15 cellular contexts compared by ENCODE assay signal in genomic region chr20:44084439-44084838, GRCh38.
DNase-seq lines count a peak whose midpoint lies in the region; ATAC-seq, FAIRE-seq and TF ChIP-seq lines count a peak whose summit lies in the region.
"Had no signal": no experiment of that assay in that cellular context is flagged by ENCODE, and none has a peak within 500 bp of the region (broad histone marks: within the 10 kb centered on the region; RNA-seq: fewer than 3 reads in every experiment).

No MANE protein-coding gene starts in this region.

- peaks cover 10% of the 10 kb centered on the region for H3K4me1 Mint-ChIP-seq in stimulated activated naive CD8-positive, alpha-beta T cell treated with anti-CD3 and anti-CD28 coated beads, Interleukin-15, Interleukin-2, amounts not matched to agents 100 ng/mL and 50 ng/mL, for 24 hours (ENCODE audit: low read depth)
- peaks cover 16% of the 10 kb centered on the region for H3K4me1 Mint-ChIP-seq in stimulated activated naive CD8-positive, alpha-beta T cell treated with anti-CD3 and anti-CD28 coated beads, Interleukin-15, amount 100 ng/mL, for 72 hours

- H3K27me3 Mint-ChIP-seq in stimulated activated naive CD8-positive, alpha-beta T cell treated with anti-CD3 and anti-CD28 coated beads, Interleukin-15, Interleukin-2, amounts not matched to agents 100 ng/mL and 50 ng/mL, for 24 hours: peaks cover 9% of the 10 kb centered on the region
- H3K27me3 Mint-ChIP-seq in stimulated activated naive CD8-positive, alpha-beta T cell treated with anti-CD3 and anti-CD28 coated beads, Interleukin-15, amount 100 ng/mL, for 72 hours: no peaks in the 10 kb centered on the region

- no peak for TF ChIP-seq CTCF in VCaP (conservative IDR thresholded peaks at IDR 0.05)

- H3K36me3 Mint-ChIP-seq in stimulated activated naive CD8-positive, alpha-beta T cell treated with anti-CD3 and anti-CD28 coated beads, Interleukin-15, Interleukin-2, amounts not matched to agents 100 ng/mL and 50 ng/mL, for 24 hours (ENCODE audit: low read depth): no peaks in the 10 kb centered on the region
- H3K36me3 Mint-ChIP-seq: CD4-positive, alpha-beta memory T cell had no signal

- no peak overlapping the region for H3K4me3 Mint-ChIP-seq in stimulated activated naive CD8-positive, alpha-beta T cell treated with anti-CD3 and anti-CD28 coated beads, Interleukin-15, Interleukin-2, amounts not matched to agents 100 ng/mL and 50 ng/mL, for 24 hours
- no peak overlapping the region for H3K4me3 Mint-ChIP-seq in stimulated activated naive CD8-positive, alpha-beta T cell treated with anti-CD3 and anti-CD28 coated beads, Interleukin-15, amount 100 ng/mL, for 72 hours
- H3K4me3 Mint-ChIP-seq: CD4-positive, alpha-beta memory T cell had no signal

- peak; percentile 35 for FAIRE-seq in urothelium cell line (lab: Jason Lieb, UNC)
- FAIRE-seq: GM12892, H54 had no signal

- DNase-seq in stimulated activated naive CD8-positive, alpha-beta T cell treated with anti-CD3 and anti-CD28 coated beads, Interleukin-15, amount 100 ng/mL, for 72 hours: no peak
- no peak for DNase-seq in urothelium cell line (ENCODE audit: low spot score)
- DNase-seq in activated CD4-positive, CD25-positive, alpha-beta regulatory T cell treated with anti-CD3 and anti-CD28 coated beads, Interleukin-2, amount 50 U/mL, for 72 hours: no peak
- DNase-seq: C1 segment of cervical spinal cord; Calu3; CD4-positive, alpha-beta memory T cell; COR-L47; DMS53; DMS79 treated with DMSO at 0.1 percent for 48 hours; GOT3 had no signal

- no peak for ATAC-seq in stimulated activated naive CD8-positive, alpha-beta T cell treated with anti-CD3 and anti-CD28 coated beads, Interleukin-15, amount 100 ng/mL, for 72 hours
- ATAC-seq in HG02642 (IDR thresholded peaks at IDR 0.05; ENCODE audit: poor library complexity, unreplicated experiment): no peak

- H3K27ac Mint-ChIP-seq in stimulated activated naive CD8-positive, alpha-beta T cell treated with anti-CD3 and anti-CD28 coated beads, Interleukin-15, Interleukin-2, amounts not matched to agents 100 ng/mL and 50 ng/mL, for 24 hours: peak overlapping the region; percentile 16
- no peak overlapping the region for H3K27ac Mint-ChIP-seq in stimulated activated naive CD8-positive, alpha-beta T cell treated with anti-CD3 and anti-CD28 coated beads, Interleukin-15, amount 100 ng/mL, for 72 hours

- peak overlapping the region; percentile 63; the same call in 1 of the 2 replicates for H3K27ac ChIP-seq in VCaP

- no peaks in the 10 kb centered on the region for H3K9me3 Mint-ChIP-seq in stimulated activated naive CD8-positive, alpha-beta T cell treated with anti-CD3 and anti-CD28 coated beads, Interleukin-15, Interleukin-2, amounts not matched to agents 100 ng/mL and 50 ng/mL, for 24 hours
- no peaks in the 10 kb centered on the region for H3K9me3 Mint-ChIP-seq in stimulated activated naive CD8-positive, alpha-beta T cell treated with anti-CD3 and anti-CD28 coated beads, Interleukin-15, amount 100 ng/mL, for 72 hours
- H3K9me3 Mint-ChIP-seq: CD4-positive, alpha-beta memory T cell had no signal
